ENCODE assay signal across 9 cellular contexts in genomic region chr6:27672113-27672799, GRCh38.
DNase-seq lines count a peak whose midpoint lies in the region; ATAC-seq and TF ChIP-seq lines count a peak whose summit lies in the region.
"Had no signal": no experiment of that assay in that cellular context is flagged by ENCODE, and none has a peak within 500 bp of the region (broad histone marks: within the 10 kb centered on the region; RNA-seq: fewer than 3 reads in every experiment).

No MANE protein-coding gene starts in this region.

- H3K9me3 Mint-ChIP-seq in CD14-positive monocyte (peaks cover 9 to 57% (median 44%) of the 10 kb centered on the region in 7 donors), memory B cell (peaks cover 14% of the 10 kb centered on the region)

- H3K4me1 ChIP-seq in suprapubic skin: peaks cover 18% of the 10 kb centered on the region

- H3K27ac Mint-ChIP-seq in CD14-positive monocyte (no peak overlapping the region), memory B cell (peak overlapping the region; percentile 73)

- peaks cover 81 to 96% (median 94%) of the 10 kb centered on the region in 3 donors for H3K27me3 Mint-ChIP-seq in CD14-positive monocyte (ENCODE audit: low read depth in 3 of 3)
- peaks cover 34% of the 10 kb centered on the region for H3K27me3 Mint-ChIP-seq in memory B cell

- H3K4me3 Mint-ChIP-seq in CD14-positive monocyte: peak overlapping the region; percentile 48 to 69
- H3K4me3 Mint-ChIP-seq in memory B cell: peak overlapping the region; percentile 30

- no peak for DNase-seq in CD14-positive monocyte (ENCODE audit: low spot score)
- peak; percentile 68 for DNase-seq in NCI-H526 treated with DMSO at 0.1 percent for 48 hours (lab: John Stamatoyannopoulos, UW)
- DNase-seq in astrocyte of the hippocampus (ENCODE audit: low read depth, low spot score): peak; percentile 77
- no peak for DNase-seq in memory B cell (ENCODE audit: low spot score in 2 of 2)
- DNase-seq in suprapubic skin (ENCODE audit: low spot score in 2 of 2): no peak
- no peak for DNase-seq in AG08395 (ENCODE audit: low spot score)

- WGBS in suprapubic skin: 5% methylated on average over 28 of the region's 28 CpGs

- ATAC-seq in GM18517 (IDR thresholded peaks at IDR 0.05; ENCODE audit: unreplicated experiment) (peak; percentile 45), HG03025 (IDR thresholded peaks at IDR 0.05; ENCODE audit: low FRiP score, unreplicated experiment) (peak; percentile 58), memory B cell (ENCODE audit: low read depth) (no peak)

- no peak for TF ChIP-seq EP300 in suprapubic skin (IDR thresholded peaks at IDR 0.05)

- H3K4me1 Mint-ChIP-seq in CD14-positive monocyte (peaks cover 41% of the 10 kb centered on the region), memory B cell (peaks cover 8% of the 10 kb centered on the region)

- no peaks in the 10 kb centered on the region for H3K9me3 ChIP-seq in suprapubic skin

- H3K36me3 Mint-ChIP-seq in CD14-positive monocyte (peaks cover 3 to 26% of the 10 kb centered on the region in 2 donors), memory B cell (peaks cover 5% of the 10 kb centered on the region)

- TF ChIP-seq CTCF in CD14-positive monocyte (IDR thresholded peaks at IDR 0.05) (no peak), suprapubic skin (IDR thresholded peaks at IDR 0.05) (no peak)

- no peak for TF ChIP-seq POLR2A in suprapubic skin (IDR thresholded peaks at IDR 0.05)

- intact Hi-C loops in CD14-positive monocyte (cut with micrococcal nuclease): loop anchor here in 1 of 2 donors (10.0 kb wide), 1 partner anchor 377 kb away; no protein-coding TSS in a partner anchor

- H3K27ac ChIP-seq in suprapubic skin: no peak overlapping the region
- H3K27ac ChIP-seq: skin epidermis had no signal

- H3K27me3 ChIP-seq in suprapubic skin: peaks cover 97% of the 10 kb centered on the region

- H3K4me3 ChIP-seq in suprapubic skin: no peak overlapping the region
- H3K4me3 ChIP-seq: skin epidermis had no signal

- H3K36me3 ChIP-seq in suprapubic skin: no peaks in the 10 kb centered on the region

Comparison
In these comparisons a context has a peak if more than half of its experiments do, and no peak if none do; other contexts are left out.
1. DNase-seq: peak in NCI-H526 treated with DMSO at 0.1 percent for 48 hours (single experiment) and astrocyte of the hippocampus (single experiment); none in CD14-positive monocyte (single experiment), memory B cell (0 of 2), suprapubic skin (0 of 2) and AG08395 (single experiment).